26 cellular contexts compared by ENCODE assay signal in the genomic region with DNA sequence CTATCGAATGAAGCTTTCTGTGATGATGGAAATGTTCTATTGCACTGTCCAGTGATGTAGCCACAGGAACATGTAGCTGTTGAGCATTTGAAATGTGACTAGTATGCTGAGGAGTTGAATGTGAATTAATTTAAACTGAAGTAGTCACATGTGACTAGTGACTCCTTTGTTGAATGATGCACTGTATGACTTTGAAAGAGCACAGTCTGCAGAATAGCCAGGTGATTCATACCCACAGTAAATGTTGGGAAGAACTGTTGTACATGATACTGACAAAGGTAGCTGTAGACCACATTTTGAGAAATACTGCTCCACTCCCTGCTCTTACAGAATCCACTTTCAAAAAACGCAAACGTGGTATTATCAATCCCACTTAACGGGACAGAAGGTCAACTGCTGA. TPM values are rescaled to one million over a fixed set of nuclear protein-coding genes. Genes with fewer than 3 reads are reported as not detected.
DNase-seq lines count a peak whose midpoint lies in the region; ATAC-seq, FAIRE-seq and TF ChIP-seq lines count a peak whose summit lies in the region.
"Had no signal": no experiment of that assay in that cellular context is flagged by ENCODE, and none has a peak within 500 bp of the region (broad histone marks: within the 10 kb centered on the region; RNA-seq: fewer than 3 reads in every experiment).

No MANE protein-coding gene starts in this region.

- WGBS in H1 (ENCODE audit: extremely low coverage in 1 of 2, insufficient coverage in 1 of 2, insufficient read length in 1 of 2, insufficient replicate concordance in 2 of 2, low coverage in 1 of 2, low lambda C conversion rate in 2 of 2, missing lambda C conversion rate in 1 of 2), 2 experiments, result 81% methylated on average over 4 of the region's 4 CpGs; no CpG with 5 or more reads in 1 of the 2 experiments
- WGBS in mesenchymal stem cell, result 56% methylated on average over 2 of the region's 4 CpGs

- H3K9ac ChIP-seq in H1 (replicated peaks in 1 of 4; ENCODE audit: extremely low read depth in 1 of 4, low read depth in 3 of 4, low read length in 3 of 4), result no peak overlapping the region
- peak overlapping the region; percentile 20 for H3K9ac ChIP-seq in mesenchymal stem cell (ENCODE audit: low read length)

- H4K91ac ChIP-seq in H1 (replicated peaks; ENCODE audit: insufficient read length, low read length) (peak overlapping the region; percentile 90), mesenchymal stem cell (ENCODE audit: low read length) (no peak overlapping the region)

- H3K18ac ChIP-seq in H1 (ENCODE audit: extremely low read depth, low read length), result no peak overlapping the region
- no peak overlapping the region for H3K18ac ChIP-seq in mesenchymal stem cell (ENCODE audit: low read depth in 1 of 2, low read length in 2 of 2)

- H2AK5ac ChIP-seq in H1 (ENCODE audit: low read depth, low read length) (no peak overlapping the region), mesenchymal stem cell (ENCODE audit: low read length, severe bottlenecking) (no peak overlapping the region)

- H3K4me3 ChIP-seq in GM23338 (no peak overlapping the region), H1 (ENCODE audit: extremely low read depth in 1 of 4, insufficient read depth in 2 of 4, low read depth in 3 of 4, low read length in 4 of 4) (no peak overlapping the region), mesenchymal stem cell (ENCODE audit: insufficient read depth in 1 of 2, low read depth in 1 of 2, low read length in 2 of 2) (no peak overlapping the region), Caco-2 (ENCODE audit: low read depth, low read length) (no peak overlapping the region)
- H3K4me3 ChIP-seq: lower lobe of right lung, skin epidermis, uterus had no signal

- intact Hi-C loops in posterior vena cava (cut with DNase I) (no loop called here), Caco-2 (cut with micrococcal nuclease; ENCODE audit: unreplicated experiment) (no loop called here)

- no peak for DNase-seq in GM23338 (ENCODE audit: low spot score)
- DNase-seq in NCI-H345 (lab: John Stamatoyannopoulos, UW), result peak; percentile 84
- DNase-seq in H1 (ENCODE audit: low read depth in 1 of 2, low spot score in 2 of 2), result no peak
- DNase-seq in mesenchymal stem cell, result peak; percentile 57
- DNase-seq in posterior vena cava (ENCODE audit: low spot score), result no peak
- DNase-seq in Caco-2, result no peak
- no peak for DNase-seq in HuH-7.5 (ENCODE audit: low spot score)
- DNase-seq: activated B cell treated with CpG ODN at 0.5 μM for 24 hours; activated CD8-positive, alpha-beta T cell treated with anti-CD3 and anti-CD28 coated beads, Interleukin-2, amount 10 ng/mL, durations not matched to agents 7 days and 5 days; activated T-cell treated with anti-CD3 and anti-CD28 coated beads, Interleukin-2, amount 50 U/mL, for 4 hours; CD8-positive, alpha-beta memory T cell; glutamatergic neuron; lower lobe of right lung; naive B cell; NCI-H1436 treated with DMSO at 0.1 percent for 48 hours; NCI-H510A; SHP77; stimulated activated CD4-positive, alpha-beta T cell treated with anti-CD3 and anti-CD28 coated beads, Interleukin-4, amount 100 ng/mL, for 4 hours; substantia nigra; uterus had no signal

- H3K36me3 ChIP-seq in GM23338 (ENCODE audit: insufficient read depth) (no peaks in the 10 kb centered on the region), H1 (ENCODE audit: control insufficient read depth in 2 of 4, insufficient read depth in 4 of 4, low read length in 3 of 4) (no peaks in the 10 kb centered on the region), mesenchymal stem cell (ENCODE audit: control insufficient read depth in 1 of 2, insufficient read depth in 2 of 2, low read depth in 1 of 2, low read length in 2 of 2) (no peaks in the 10 kb centered on the region), Caco-2 (ENCODE audit: control insufficient read depth, insufficient read depth, low read length) (no peaks in the 10 kb centered on the region)
- H3K36me3 ChIP-seq: lower lobe of right lung, uterus had no signal

- ATAC-seq in GM23338 (no peak), HG02884 (IDR thresholded peaks at IDR 0.05; ENCODE audit: unreplicated experiment) (no peak)
- ATAC-seq: activated CD8-positive, alpha-beta T cell treated with anti-CD3 and anti-CD28 coated beads, Interleukin-2, amount 10 ng/mL, durations not matched to agents 7 days and 5 days; activated naive CD4-positive, alpha-beta T cell treated with anti-CD3 and anti-CD28 coated beads, Interleukin-2, amount 50 U/mL, for 72 hours; activated T-cell treated with anti-CD3 and anti-CD28 coated beads, Interleukin-2, amount 50 U/mL, for 4 hours; lower lobe of right lung had no signal

- H3K23ac ChIP-seq in H1 (ENCODE audit: insufficient read length), result no peak overlapping the region
- H3K23ac ChIP-seq in mesenchymal stem cell (ENCODE audit: low read length in 2 of 2), result no peak overlapping the region

- no peak for TF ChIP-seq RAD21 in H1 (IDR thresholded peaks at IDR 0.05 in 1 of 2, conservative IDR thresholded peaks at IDR 0.05 in 1 of 2; ENCODE audit: low read depth in 2 of 2, low read length in 2 of 2)

- H3K4ac ChIP-seq in H1 (replicated peaks; ENCODE audit: insufficient read length, low read depth, low read length) (no peak overlapping the region), mesenchymal stem cell (ENCODE audit: low read depth in 1 of 2, low read length in 2 of 2) (no peak overlapping the region)

- H3K79me2 ChIP-seq in GM23338 (replicated peaks; ENCODE audit: insufficient read depth) (no peaks in the 10 kb centered on the region), H1 (ENCODE audit: control insufficient read depth in 1 of 2, insufficient read depth in 2 of 2, low read length in 2 of 2) (no peaks in the 10 kb centered on the region)

- H4K20me1 ChIP-seq in GM23338 (replicated peaks; ENCODE audit: insufficient read depth) (no peaks in the 10 kb centered on the region), H1 (replicated peaks in 1 of 2; ENCODE audit: control insufficient read depth in 1 of 2, insufficient read depth in 2 of 2, low read length in 2 of 2) (no peaks in the 10 kb centered on the region)

- no peak for TF ChIP-seq POLR2A in H1 (IDR thresholded peaks at IDR 0.05; ENCODE audit: control extremely low read depth in 1 of 2, low read depth in 2 of 2, low read length in 2 of 2)

- no peak for FAIRE-seq in H1 (lab: Jason Lieb, UNC)
- FAIRE-seq: HTR-8/SVneo had no signal

- no peak overlapping the region for H3K56ac ChIP-seq in H1 (replicated peaks; ENCODE audit: insufficient read length, low read depth, low read length)

- CTCF ChIA-PET in H1 (lab: Charles Lee; ENCODE audit: partially characterized antibody) (interaction anchor here (0.6 to 1.3 kb wide), 3 partner anchors 29 to 98 kb away, joined by 4 to 5 read pairs (median 4); no protein-coding TSS in a partner anchor), Caco-2 (lab: Charles Lee) (no interaction called here)

- H3K9me2 ChIP-seq in GM23338 (ENCODE audit: insufficient read depth), result no peaks in the 10 kb centered on the region

- H3K36me3 Mint-ChIP-seq in GM23338 (ENCODE audit: low read depth) (peaks cover 12% of the 10 kb centered on the region), Caco-2 (ENCODE audit: insufficient read depth, unreplicated experiment) (no peaks in the 10 kb centered on the region)
- H3K36me3 Mint-ChIP-seq: activated naive CD4-positive, alpha-beta T cell treated with anti-CD3 and anti-CD28 coated beads, Interleukin-2, amount 50 U/mL, for 72 hours; CD8-positive, alpha-beta memory T cell; naive B cell had no signal

- no peak overlapping the region for H3K4me2 ChIP-seq in GM23338
- H3K4me2 ChIP-seq in H1 (ENCODE audit: insufficient read depth in 1 of 2, low read depth in 2 of 2, low read length in 2 of 2), result no peak overlapping the region
- H3K4me2 ChIP-seq in mesenchymal stem cell (ENCODE audit: low read length, poor library complexity, severe bottlenecking), result no peak overlapping the region

- H4K8ac ChIP-seq in H1 (ENCODE audit: extremely low read depth, insufficient read depth, low read length) (no peak overlapping the region), mesenchymal stem cell (ENCODE audit: low read length) (no peak overlapping the region)

- H3K4me1 ChIP-seq in GM23338 (ENCODE audit: insufficient read depth) (peaks cover 34% of the 10 kb centered on the region), H1 (replicated peaks in 1 of 4; ENCODE audit: control insufficient read depth in 3 of 4, insufficient read depth in 4 of 4, low read length in 3 of 4) (peaks cover 3 to 10% (median 5%) of the 10 kb centered on the region in 4 experiments; a peak in 5 of 7 replicates), mesenchymal stem cell (ENCODE audit: control insufficient read depth, insufficient read depth, low read depth, low read length) (no peaks in the 10 kb centered on the region), Caco-2 (no peaks in the 10 kb centered on the region)
- H3K4me1 ChIP-seq: uterus had no signal

- TF ChIP-seq EP300 in H1 (IDR thresholded peaks at IDR 0.05; ENCODE audit: borderline replicate concordance in 1 of 2, low read depth in 2 of 2, low read length in 2 of 2), result no peak

- POLR2A ChIA-PET in H1 (lab: Charles Lee; ENCODE audit: partially characterized antibody) (no interaction called here), Caco-2 (lab: Charles Lee) (no interaction called here)

- H3K79me1 ChIP-seq in H1 (ENCODE audit: low read depth, low read length), result no peaks in the 10 kb centered on the region
- no peaks in the 10 kb centered on the region for H3K79me1 ChIP-seq in mesenchymal stem cell (replicated peaks; ENCODE audit: low read length, poor library complexity, severe bottlenecking)

- no TSS peak for BruUV-seq in Caco-2 (replicated peaks; lab: Mats Ljungman, UMichigan)

- H2BK15ac ChIP-seq in H1 (ENCODE audit: low read length) (no peak overlapping the region), mesenchymal stem cell (ENCODE audit: low read depth, poor library complexity, severe bottlenecking) (no peak overlapping the region)

- H3K23me2 ChIP-seq in H1 (ENCODE audit: low read depth, low read length), result peaks cover 2% of the 10 kb centered on the region; the same call in 1 of the 2 replicates

- H2BK120ac ChIP-seq in H1 (replicated peaks; ENCODE audit: low read depth, low read length) (no peak overlapping the region), mesenchymal stem cell (ENCODE audit: low read depth, low read length) (no peak overlapping the region)

- H3K14ac ChIP-seq in H1 (ENCODE audit: insufficient read length) (no peak overlapping the region), mesenchymal stem cell (ENCODE audit: low read length in 2 of 2) (no peak overlapping the region)

- no peaks in the 10 kb centered on the region for H3F3A ChIP-seq in GM23338 (replicated peaks; ENCODE audit: low read depth)

- H3K9me3 Mint-ChIP-seq in GM23338, result peaks cover 8% of the 10 kb centered on the region; the same call in 2 of the 3 replicates
- no peaks in the 10 kb centered on the region for H3K9me3 Mint-ChIP-seq in Caco-2 (ENCODE audit: unreplicated experiment)
- H3K9me3 Mint-ChIP-seq: activated B cell treated with CpG ODN at 0.5 μM for 24 hours; activated naive CD4-positive, alpha-beta T cell treated with anti-CD3 and anti-CD28 coated beads, Interleukin-2, amount 50 U/mL, for 72 hours; activated T-cell treated with anti-CD3 and anti-CD28 coated beads, Interleukin-2, amount 50 U/mL, for 4 hours; CD8-positive, alpha-beta memory T cell; dendritic cell treated with granulocyte-macrophage colony-stimulating factor and Interleukin-4, amounts not matched to agents 40 ng/mL and 50 ng/mL, for 4 days; naive B cell; T-helper 1 cell treated with Interleukin-12 subunit alpha and Interleukin-12 subunit beta and Interleukin-4 antibody, amounts not matched to agents 30 μg/mL and 1 μg/mL, for 36 hours had no signal

- H3K27ac Mint-ChIP-seq in GM23338, result no peak overlapping the region
- no peak overlapping the region for H3K27ac Mint-ChIP-seq in Caco-2 (ENCODE audit: unreplicated experiment)
- H3K27ac Mint-ChIP-seq: activated B cell treated with CpG ODN at 0.5 μM for 24 hours; activated CD8-positive, alpha-beta T cell treated with anti-CD3 and anti-CD28 coated beads, Interleukin-2, amount 10 ng/mL, durations not matched to agents 7 days and 5 days; activated naive CD4-positive, alpha-beta T cell treated with anti-CD3 and anti-CD28 coated beads, Interleukin-2, amount 50 U/mL, for 72 hours; CD8-positive, alpha-beta memory T cell; dendritic cell treated with granulocyte-macrophage colony-stimulating factor and Interleukin-4, amounts not matched to agents 40 ng/mL and 50 ng/mL, for 4 days; T-helper 1 cell treated with Interleukin-12 subunit alpha and Interleukin-12 subunit beta and Interleukin-4 antibody, amounts not matched to agents 30 μg/mL and 1 μg/mL, for 36 hours had no signal

- peaks cover 43% of the 10 kb centered on the region for H3K4me1 Mint-ChIP-seq in GM23338
- no peaks in the 10 kb centered on the region for H3K4me1 Mint-ChIP-seq in Caco-2 (ENCODE audit: low read depth, unreplicated experiment)
- H3K4me1 Mint-ChIP-seq: activated B cell treated with CpG ODN at 0.5 μM for 24 hours; CD8-positive, alpha-beta memory T cell; naive B cell had no signal

- peak overlapping the region; percentile 1; the same call in 1 of the 2 replicates for H2BK5ac ChIP-seq in H1 (ENCODE audit: low read depth, low read length)
- H2BK5ac ChIP-seq in mesenchymal stem cell (ENCODE audit: low read depth, low read length, poor library complexity, severe bottlenecking), result no peak overlapping the region

- H4K5ac ChIP-seq in H1 (ENCODE audit: insufficient read length, low read depth, low read length), result no peak overlapping the region

- H3K27ac ChIP-seq in GM23338 (ENCODE audit: low read depth), result no peak overlapping the region
- H3K27ac ChIP-seq in H1 (ENCODE audit: low read depth, low read length), result no peak overlapping the region
- H3K27ac ChIP-seq in mesenchymal stem cell (ENCODE audit: low read length, poor library complexity, severe bottlenecking), result no peak overlapping the region
- H3K27ac ChIP-seq: lower lobe of right lung, skin epidermis, uterus had no signal

- H3K9me3 ChIP-seq in H1 (ENCODE audit: insufficient read depth in 2 of 2, low read depth in 1 of 2, low read length in 1 of 2) (no peaks in the 10 kb centered on the region), mesenchymal stem cell (ENCODE audit: control insufficient read depth, low read length) (no peaks in the 10 kb centered on the region), Caco-2 (no peaks in the 10 kb centered on the region)
- H3K9me3 ChIP-seq: lower lobe of right lung, uterus had no signal

- TF ChIP-seq CTCF in GM23338 (conservative IDR thresholded peaks at IDR 0.05; ENCODE audit: low read depth in 2 of 2) (no peak), H1 (IDR thresholded peaks at IDR 0.05; ENCODE audit: control extremely low read depth in 1 of 3, insufficient read depth in 1 of 3, low read depth in 1 of 3, low read length in 3 of 3) (no peak), Caco-2 (IDR thresholded peaks at IDR 0.05; ENCODE audit: insufficient read depth in 1 of 2, low read depth in 1 of 2, low read length in 1 of 2, severe bottlenecking in 1 of 2, unreplicated experiment in 1 of 2) (no peak)

- H3K27me3 Mint-ChIP-seq in GM23338 (ENCODE audit: insufficient read depth, low read depth, poor library complexity), result peaks cover 9% of the 10 kb centered on the region
- H3K27me3 Mint-ChIP-seq in Caco-2 (ENCODE audit: insufficient read depth, unreplicated experiment), result peaks cover 3% of the 10 kb centered on the region
- H3K27me3 Mint-ChIP-seq: dendritic cell treated with granulocyte-macrophage colony-stimulating factor and Interleukin-4, amounts not matched to agents 40 ng/mL and 50 ng/mL, for 4 days had no signal

- peak overlapping the region; percentile 64 for H2AFZ ChIP-seq in GM23338
- 0 out of 2 replicates have a peak overlapping the region, but pooled peaks have one; percentile 27 for H2AFZ ChIP-seq in H1 (ENCODE audit: low read length)
- H2AFZ ChIP-seq in mesenchymal stem cell (ENCODE audit: low read depth, low read length), result no peak overlapping the region

- H3K4me3 Mint-ChIP-seq in GM23338, result no peak overlapping the region
- H3K4me3 Mint-ChIP-seq in Caco-2 (ENCODE audit: unreplicated experiment), result no peak overlapping the region
- H3K4me3 Mint-ChIP-seq: activated B cell treated with CpG ODN at 0.5 μM for 24 hours; activated CD8-positive, alpha-beta T cell treated with anti-CD3 and anti-CD28 coated beads, Interleukin-2, amount 10 ng/mL, durations not matched to agents 7 days and 5 days; activated T-cell treated with anti-CD3 and anti-CD28 coated beads, Interleukin-2, amount 50 U/mL, for 4 hours; CD8-positive, alpha-beta memory T cell; dendritic cell treated with granulocyte-macrophage colony-stimulating factor and Interleukin-4, amounts not matched to agents 40 ng/mL and 50 ng/mL, for 4 days; naive B cell; T-helper 1 cell treated with Interleukin-12 subunit alpha and Interleukin-12 subunit beta and Interleukin-4 antibody, amounts not matched to agents 30 μg/mL and 1 μg/mL, for 36 hours had no signal

- no peaks in the 10 kb centered on the region for H3K27me3 ChIP-seq in GM23338 (ENCODE audit: insufficient read depth)
- no peaks in the 10 kb centered on the region for H3K27me3 ChIP-seq in H1 (replicated peaks in 1 of 4; ENCODE audit: control insufficient read depth in 3 of 4, extremely low read depth in 1 of 4, insufficient read depth in 3 of 4, low read length in 3 of 4)
- no peaks in the 10 kb centered on the region for H3K27me3 ChIP-seq in mesenchymal stem cell (ENCODE audit: control insufficient read depth in 1 of 2, insufficient read depth in 1 of 2, low read length in 2 of 2)
- no peaks in the 10 kb centered on the region for H3K27me3 ChIP-seq in Caco-2 (replicated peaks; ENCODE audit: control insufficient read depth, insufficient read depth, low read length)
- H3K27me3 ChIP-seq: uterus had no signal

- H2BK12ac ChIP-seq in H1 (ENCODE audit: low read depth, low read length) (peak overlapping the region; percentile 3; the same call in 1 of the 2 replicates), mesenchymal stem cell (ENCODE audit: low read length in 2 of 2) (no peak overlapping the region)

- peak overlapping the region; percentile 77; the same call in 1 of the 2 replicates for H2BK20ac ChIP-seq in H1 (ENCODE audit: low read length)

RNA-seq across cellular contexts. Expression of a gene that starts 33.9 kb away (rescaled TPM):
- 117 and 205 TPM in 2 replicates for total RNA-seq in GM23338 (2014; rRNA removed; shearing (Covaris generic))
- 125 and 152 TPM in 2 replicates for polyA plus RNA-seq in GM23338 (2016; fragmentation: Nextera tagmentation; extraction: Ambion mirVana)
- 76.9 and 83.3 TPM in 2 replicates for total RNA-seq in H1 (2021; fragmentation: NEBNext Ultra II Directional; extraction: Animal tissue kit (Norgen Biotek cat#: 25700))
- 99.5 and 141 TPM in 2 replicates for polyA plus RNA-seq in H1 (2011; rRNA removed)
- 151 TPM for polyA plus RNA-seq in H1 (2011; cell fraction: cytosol; rRNA removed)
- polyA plus RNA-seq in H1 (2011; cell fraction: nucleus; rRNA removed), result 28.3 TPM
- 77.3 to 85.3 TPM (median 83.5 TPM) in 4 replicates for polyA plus RNA-seq in H1 (2012, experiment 1 of 2)
- polyA plus RNA-seq in H1 (2012, experiment 2 of 2), result 9.7 TPM
- polyA plus RNA-seq in H1 (2013, experiment 1 of 2), result 52.9 TPM
- 50.2 TPM for polyA plus RNA-seq in H1 (2013, experiment 2 of 2)
- 48.6 and 71.2 TPM in 2 replicates for polyA minus RNA-seq in H1 (2011; rRNA and poly(A)+ RNA removed)
- polyA minus RNA-seq in H1 (2011; cell fraction: cytosol; rRNA and poly(A)+ RNA removed), result 47.9 TPM
- 49.3 TPM for polyA minus RNA-seq in H1 (2011; cell fraction: nucleus; rRNA and poly(A)+ RNA removed)
- 24.3 TPM for polyA plus RNA-seq in mesenchymal stem cell (2013, experiment 1 of 2)
- 27.2 TPM for polyA plus RNA-seq in mesenchymal stem cell (2013, experiment 2 of 2)
- total RNA-seq in posterior vena cava, result 10 to 100 TPM; 27.0 to 28.9 TPM
- total RNA-seq in Caco-2 (2022), result 75.0 and 89.2 TPM in 2 replicates

Comparison
In these comparisons a context has a peak if more than half of its experiments do, and no peak if none do; other contexts are left out.
1. DNase-seq: peak in NCI-H345 (single experiment) and mesenchymal stem cell (single experiment); none in GM23338 (single experiment), H1 (0 of 2), posterior vena cava (single experiment), Caco-2 (0 of 2) and HuH-7.5 (single experiment).